25 cellular contexts compared by ENCODE assay signal in genomic region chrX:66815227-66815626, GRCh38.
"Had no signal": no experiment of that assay in that cellular context is flagged by ENCODE, and none has a peak within 500 bp of the region (broad histone marks: within the 10 kb centered on the region; RNA-seq: fewer than 3 reads in every experiment).

No MANE protein-coding gene starts in this region.

- H3K27ac ChIP-seq: adrenal gland, breast epithelium, VCaP had no signal

- H3K4me1 ChIP-seq: adrenal gland, breast epithelium had no signal

- H3K9me3 ChIP-seq: adrenal gland had no signal

- H3K4me3 ChIP-seq: adrenal gland, breast epithelium had no signal

- ATAC-seq: activated CD8-positive, alpha-beta T cell treated with anti-CD3 and anti-CD28 coated beads for 36 hours; activated T-cell treated with anti-CD3 and anti-CD28 coated beads, Interleukin-2, amount 50 U/mL, for 72 hours had no signal

- H3K36me3 ChIP-seq: adrenal gland, breast epithelium had no signal

- DNase-seq: activated CD4-positive, alpha-beta T cell treated with anti-CD3 and anti-CD28 coated beads for 4 hours; activated CD8-positive, alpha-beta memory T cell treated with anti-CD3 and anti-CD28 coated beads, Interleukin-2, amount 50 U/mL, for 4 hours; activated CD8-positive, alpha-beta T cell treated with anti-CD3 and anti-CD28 coated beads for 36 hours; activated gamma-delta T cell treated with Interleukin-2 at 50 U/mL for 16 hours; activated naive CD4-positive, alpha-beta T cell treated with anti-CD3 and anti-CD28 coated beads, Interleukin-2, amount 10 ng/mL, durations not matched to agents 7 days and 5 days; activated naive CD8-positive, alpha-beta T cell treated with anti-CD3 and anti-CD28 coated beads, Interleukin-2, amount 10 ng/mL, durations not matched to agents 7 days and 5 days; activated T-cell treated with anti-CD3 and anti-CD28 coated beads, Interleukin-2, amount 50 U/mL, for 72 hours; adrenal gland; aorta; central memory CD4-positive, alpha-beta T cell; Kasumi-1; NCI-H1105 treated with DMSO at 0.1 percent for 48 hours; NCI-H1436 treated with DMSO at 0.1 percent for 48 hours; NCI-H187 treated with DMSO at 0.1 percent for 48 hours; NCI-H2081 treated with DMSO at 0.1 percent for 48 hours; NCI-H2171; NCI-H2227 treated with DMSO at 0.1 percent for 48 hours; NCI-H446 treated with DMSO at 0.1 percent for 48 hours; NCI-H524 treated with DMSO at 0.1 percent for 48 hours; NCI-H748 treated with DMSO at 0.1 percent for 48 hours; SIG-M5; T-helper 2 cell; T1000 had no signal
